Comparison of ENCODE assay signal across 20 cellular contexts in genomic region chr16:67543036-67543435, GRCh38. TPM values are rescaled to one million over a fixed set of nuclear protein-coding genes. Genes with fewer than 3 reads are reported as not detected.
DNase-seq lines count a peak whose midpoint lies in the region; ATAC-seq, FAIRE-seq and TF ChIP-seq lines count a peak whose summit lies in the region.
"Had no signal": no experiment of that assay in that cellular context is flagged by ENCODE, and none has a peak within 500 bp of the region (broad histone marks: within the 10 kb centered on the region; RNA-seq: fewer than 3 reads in every experiment).

No MANE protein-coding gene starts in this region.

- no peak for DNase-seq in CD4-positive, CD25-positive, alpha-beta regulatory T cell
- DNase-seq in GM12892 (ENCODE audit: insufficient read length): peak; percentile 9
- DNase-seq in central memory CD8-positive, alpha-beta T cell (ENCODE audit: low spot score in 2 of 2): no peak
- DNase-seq in naive thymus-derived CD8-positive, alpha-beta T cell: no peak
- no peak for DNase-seq in retina
- no peak for DNase-seq in DMS 273 treated with DMSO at 0.1 percent for 48 hours (lab: John Stamatoyannopoulos, UW)
- no peak for DNase-seq in midbrain (lab: John Stamatoyannopoulos, UW)
- DNase-seq: AML-193, cortex of kidney, foreskin melanocyte, NCI-H1417 treated with DMSO at 0.1 percent for 48 hours, NCI-H2171 had no signal

- peaks cover 33% of the 10 kb centered on the region for H3K4me1 ChIP-seq in CD4-positive, CD25-positive, alpha-beta regulatory T cell (ENCODE audit: control insufficient read depth, insufficient read depth, low read length, poor library complexity, severe bottlenecking)

- no peak for ATAC-seq in CD4-positive, CD25-positive, alpha-beta regulatory T cell (ENCODE audit: low read depth in 2 of 2)
- no peak for ATAC-seq in central memory CD8-positive, alpha-beta T cell (replicated peaks; ENCODE audit: extremely low read depth, poor library complexity, severe bottlenecking)
- ATAC-seq in naive thymus-derived CD8-positive, alpha-beta T cell: no peak
- ATAC-seq: pancreas, PC-3 had no signal

- H3K4me3 Mint-ChIP-seq in CD4-positive, CD25-positive, alpha-beta regulatory T cell: peak overlapping the region in 2 of 4 donors; percentile 58 to 82
- no peak overlapping the region for H3K4me3 Mint-ChIP-seq in central memory CD8-positive, alpha-beta T cell
- H3K4me3 Mint-ChIP-seq in naive thymus-derived CD8-positive, alpha-beta T cell: no peak overlapping the region
- H3K4me3 Mint-ChIP-seq: activated CD4-positive, alpha-beta T cell treated with anti-CD3 and anti-CD28 coated beads, Interleukin-2, amount 10 ng/mL, durations not matched to agents 24 days and 14 days; activated naive CD4-positive, alpha-beta T cell treated with anti-CD3 and anti-CD28 coated beads, Interleukin-2, amount 50 U/mL, for 24 hours had no signal

- H3K4me1 Mint-ChIP-seq in CD4-positive, CD25-positive, alpha-beta regulatory T cell: peaks cover 12 to 70% (median 32%) of the 10 kb centered on the region in 4 donors
- H3K4me1 Mint-ChIP-seq in central memory CD8-positive, alpha-beta T cell: peaks cover 50% of the 10 kb centered on the region
- peaks cover 33 to 62% (median 54%) of the 10 kb centered on the region in 4 donors for H3K4me1 Mint-ChIP-seq in naive thymus-derived CD8-positive, alpha-beta T cell

- POLR2A ChIA-PET in naive thymus-derived CD8-positive, alpha-beta T cell (lab: Charles Lee): interaction anchor here (1.0 to 14.2 kb wide), 6 partner anchors 9 to 120 kb away, joined by 3 to 485 read pairs (median 3); partner anchors contain the start of genes CARMIL2 and CTCF

- H3K36me3 Mint-ChIP-seq in CD4-positive, CD25-positive, alpha-beta regulatory T cell: peaks cover 15% of the 10 kb centered on the region
- peaks cover 25% of the 10 kb centered on the region for H3K36me3 Mint-ChIP-seq in central memory CD8-positive, alpha-beta T cell (ENCODE audit: insufficient read depth)
- H3K36me3 Mint-ChIP-seq in naive thymus-derived CD8-positive, alpha-beta T cell: peaks cover 0 to 11% (median 0%) of the 10 kb centered on the region in 3 donors

- no peak; the same call in 1 of the 2 replicates for TF ChIP-seq POLR2A in GM12892 (IDR thresholded peaks at IDR 0.05; ENCODE audit: low read depth, low read length)

- H3K27ac ChIP-seq in CD4-positive, CD25-positive, alpha-beta regulatory T cell (ENCODE audit: insufficient read depth, low read length, poor library complexity, severe bottlenecking): no peak overlapping the region
- H3K27ac ChIP-seq: pancreas, vagina had no signal

- peaks cover 6% of the 10 kb centered on the region for H3K27me3 Mint-ChIP-seq in CD4-positive, CD25-positive, alpha-beta regulatory T cell
- no peaks in the 10 kb centered on the region for H3K27me3 Mint-ChIP-seq in central memory CD8-positive, alpha-beta T cell
- H3K27me3 Mint-ChIP-seq in naive thymus-derived CD8-positive, alpha-beta T cell: no peaks in the 10 kb centered on the region
- H3K27me3 Mint-ChIP-seq: activated CD4-positive, alpha-beta T cell treated with anti-CD3 and anti-CD28 coated beads, Interleukin-2, amount 10 ng/mL, durations not matched to agents 24 days and 14 days; activated naive CD4-positive, alpha-beta T cell treated with anti-CD3 and anti-CD28 coated beads, Interleukin-2, amount 50 U/mL, for 24 hours had no signal

- peak overlapping the region; percentile 73 to 87 (median 81) for H3K27ac Mint-ChIP-seq in CD4-positive, CD25-positive, alpha-beta regulatory T cell
- H3K27ac Mint-ChIP-seq in central memory CD8-positive, alpha-beta T cell (ENCODE audit: low read depth): peak overlapping the region; percentile 26
- peak overlapping the region in 8 of 10 donors; percentile 32 to 91 (median 72) for H3K27ac Mint-ChIP-seq in naive thymus-derived CD8-positive, alpha-beta T cell
- H3K27ac Mint-ChIP-seq: activated naive CD4-positive, alpha-beta T cell treated with anti-CD3 and anti-CD28 coated beads, Interleukin-2, amount 50 U/mL, for 24 hours had no signal

- H3K36me3 ChIP-seq in CD4-positive, CD25-positive, alpha-beta regulatory T cell (ENCODE audit: control insufficient read depth, insufficient read depth, low read length): peaks cover 7% of the 10 kb centered on the region

- H3K27me3 ChIP-seq in CD4-positive, CD25-positive, alpha-beta regulatory T cell (ENCODE audit: control insufficient read depth, insufficient read depth, low read length): no peaks in the 10 kb centered on the region
- H3K27me3 ChIP-seq: pancreas, sigmoid colon, vagina had no signal

- H3K9me3 Mint-ChIP-seq in CD4-positive, CD25-positive, alpha-beta regulatory T cell: no peaks in the 10 kb centered on the region
- no peaks in the 10 kb centered on the region for H3K9me3 Mint-ChIP-seq in central memory CD8-positive, alpha-beta T cell
- H3K9me3 Mint-ChIP-seq in naive thymus-derived CD8-positive, alpha-beta T cell: no peaks in the 10 kb centered on the region
- H3K9me3 Mint-ChIP-seq: activated CD4-positive, alpha-beta T cell treated with anti-CD3 and anti-CD28 coated beads, Interleukin-2, amount 10 ng/mL, durations not matched to agents 24 days and 14 days; activated naive CD4-positive, alpha-beta T cell treated with anti-CD3 and anti-CD28 coated beads, Interleukin-2, amount 50 U/mL, for 24 hours had no signal

- no peak for FAIRE-seq in GM12892 (lab: Jason Lieb, UNC)
- FAIRE-seq: pancreas had no signal

- no peaks in the 10 kb centered on the region for H3K9me3 ChIP-seq in CD4-positive, CD25-positive, alpha-beta regulatory T cell (ENCODE audit: control insufficient read depth in 2 of 2, low read length in 2 of 2)
- H3K9me3 ChIP-seq: pancreas, sigmoid colon, SK-N-SH, vagina had no signal

- no peak overlapping the region for H3K4me3 ChIP-seq in CD4-positive, CD25-positive, alpha-beta regulatory T cell (ENCODE audit: low read depth, low read length)
- H3K4me3 ChIP-seq: pancreas, sigmoid colon, vagina had no signal

RNA-seq across cellular contexts. Expression of gene RIPOR1, which starts 14.4 kb away (rescaled TPM):
- total RNA-seq in CD4-positive, CD25-positive, alpha-beta regulatory T cell: 16.6 TPM
- 1 to 10 TPM in 3 of 4 donors, under 1 TPM in 1; 0.91 to 3.1 (median 2.1) TPM for polyA plus RNA-seq in CD4-positive, CD25-positive, alpha-beta regulatory T cell
- 9.3 TPM for polyA plus RNA-seq in GM12892 (2012; ENCODE audit: missing spikeins)
- total RNA-seq in naive thymus-derived CD8-positive, alpha-beta T cell: 10 to 100 TPM; 50.1 to 57.2 TPM
- polyA plus RNA-seq in naive thymus-derived CD8-positive, alpha-beta T cell: 1 to 10 TPM; 1.5 to 3.0 (median 2.3) TPM

RNA-seq across cellular contexts. Expression of gene CTCF, which starts 19.3 kb away (rescaled TPM):
- 63.6 TPM for total RNA-seq in CD4-positive, CD25-positive, alpha-beta regulatory T cell
- 10 to 100 TPM; 44.5 to 80.2 (median 52.9) TPM for polyA plus RNA-seq in CD4-positive, CD25-positive, alpha-beta regulatory T cell
- polyA plus RNA-seq in GM12892 (2012; ENCODE audit: missing spikeins): 25.9 TPM
- 10 to 100 TPM; 67.5 to 67.6 TPM for total RNA-seq in naive thymus-derived CD8-positive, alpha-beta T cell
- 10 to 100 TPM; 37.1 to 61.1 (median 51.9) TPM for polyA plus RNA-seq in naive thymus-derived CD8-positive, alpha-beta T cell

RNA-seq across cellular contexts. Expression of gene AGRP, which starts 59.7 kb away (rescaled TPM):
- total RNA-seq in CD4-positive, CD25-positive, alpha-beta regulatory T cell: not detected
- polyA plus RNA-seq in CD4-positive, CD25-positive, alpha-beta regulatory T cell: not detected
- 0.40 TPM for polyA plus RNA-seq in GM12892 (2012; ENCODE audit: missing spikeins)
- total RNA-seq in naive thymus-derived CD8-positive, alpha-beta T cell: not detected
- polyA plus RNA-seq in naive thymus-derived CD8-positive, alpha-beta T cell: not detected
- total RNA-seq: activated CD4-positive, alpha-beta T cell treated with anti-CD3 and anti-CD28 coated beads, Interleukin-2, amount 10 ng/mL, durations not matched to agents 24 days and 14 days; epithelial cell of proximal tubule; pancreas; PC-3; sigmoid colon; vagina had no signal
- polyA plus RNA-seq: sigmoid colon, SK-N-SH had no signal

Comparison
In these comparisons a context has a peak if more than half of its experiments do, and no peak if none do; other contexts are left out.
1. H3K27ac Mint-ChIP-seq: peak in every context shown above with its lines; median percentile 81 in CD4-positive, CD25-positive, alpha-beta regulatory T cell; 72 in naive thymus-derived CD8-positive, alpha-beta T cell; 26 in central memory CD8-positive, alpha-beta T cell.